20 cellular contexts compared by ENCODE assay signal in the genomic region with DNA sequence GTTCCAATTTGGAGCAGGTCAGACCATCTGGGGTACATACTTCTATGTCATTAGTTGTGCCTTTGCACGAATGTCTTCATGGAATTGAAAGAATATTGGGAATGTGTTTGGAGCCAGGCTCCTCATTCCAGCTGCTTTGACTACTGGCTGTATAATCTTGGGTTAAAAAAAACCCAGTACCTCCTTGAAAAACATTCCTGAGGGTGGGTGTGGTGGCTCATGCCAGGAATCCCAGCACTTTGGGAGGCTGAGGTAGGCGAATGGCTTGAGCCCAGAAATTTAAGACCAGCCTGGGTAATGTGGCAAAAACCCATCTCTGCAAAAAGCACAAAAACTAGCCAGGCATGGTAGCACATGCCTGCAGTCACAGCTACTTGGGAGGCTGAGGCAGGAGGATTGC.
"Had no signal": no experiment of that assay in that cellular context is flagged by ENCODE, and none has a peak within 500 bp of the region (broad histone marks: within the 10 kb centered on the region; RNA-seq: fewer than 3 reads in every experiment).

No MANE protein-coding gene starts in this region.

- H3K36me3 ChIP-seq: Peyer's patch, SJCRH30 had no signal

- H3K27me3 ChIP-seq: Peyer's patch, SJCRH30 had no signal

- H3K4me3 ChIP-seq: PC-9, Peyer's patch, SJCRH30 had no signal

- H3K4me2 ChIP-seq: PC-9 had no signal

- H3K9me3 ChIP-seq: Peyer's patch, SJCRH30 had no signal

- H3K4me1 ChIP-seq: Peyer's patch, SJCRH30 had no signal

- H2AFZ ChIP-seq: PC-9 had no signal

- H3K27ac ChIP-seq: PC-9, Peyer's patch, SJCRH30 had no signal

- DNase-seq: KBM-7, MV-4-11, NCI-H1048, NCI-H1105, NCI-H1417 treated with DMSO at 0.1 percent for 48 hours, NCI-H146, NCI-H1694 treated with DMSO at 0.1 percent for 48 hours, NCI-H1930, NCI-H2081, NCI-H2171, NCI-H226, NCI-H510A, NCI-H524 treated with DMSO at 0.1 percent for 48 hours, NCI-H69, NCI-H774, OCI-M1, PC-9, Peyer's patch, SHP77 treated with DMSO at 0.1 percent for 48 hours, SJCRH30 had no signal
